ENCODE assay signal across 8 cellular contexts in the genomic region with DNA sequence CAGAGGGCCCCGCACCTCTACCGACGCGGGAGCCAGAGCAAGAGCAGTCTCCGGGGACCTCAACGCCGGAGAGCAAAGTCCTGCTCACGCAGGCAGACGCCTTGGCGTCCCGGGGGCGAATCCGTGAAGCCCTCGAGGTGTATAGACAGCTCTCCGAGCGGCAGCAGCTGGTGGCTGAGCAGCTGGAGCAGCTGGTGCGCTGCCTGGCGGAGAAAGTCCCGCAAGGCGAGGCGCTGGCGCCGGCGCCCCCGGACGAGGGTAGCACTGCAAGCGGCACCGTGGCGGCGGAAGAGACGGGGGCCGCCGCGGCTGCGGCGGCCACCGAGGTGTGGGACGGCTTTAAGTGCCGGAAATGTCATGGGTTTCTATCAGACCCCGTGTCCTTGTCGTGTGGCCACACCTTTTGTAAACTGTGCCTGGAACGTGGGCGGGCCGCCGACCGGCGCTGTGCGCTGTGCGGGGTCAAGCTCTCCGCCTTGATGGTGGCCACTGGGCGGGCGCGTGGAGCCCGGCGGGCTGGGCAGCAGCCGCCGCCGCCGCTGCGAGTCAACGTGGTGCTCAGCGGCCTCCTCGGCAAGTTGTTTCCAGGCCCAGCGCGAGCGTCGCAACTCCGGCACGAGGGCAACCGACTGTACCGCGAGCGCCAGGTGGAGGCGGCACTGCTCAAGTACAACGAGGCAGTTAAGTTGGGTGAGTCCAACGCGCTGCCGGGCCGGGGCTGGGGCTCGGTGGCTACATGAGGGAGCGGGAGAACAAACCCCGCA. TPM values are rescaled to one million over a fixed set of nuclear protein-coding genes. Genes with fewer than 3 reads are reported as not detected.
A peak's percentile ranks its signal among the peaks of the same experiment; 100 is the strongest.
DNase-seq lines count a peak whose midpoint lies in the region; ATAC-seq and TF ChIP-seq lines count a peak whose summit lies in the region.

No MANE protein-coding gene starts in this region.

- in situ Hi-C loops in transverse colon (cut with MboI; ENCODE audit: low pct_ligation_motif_present in 1 of 4, low pct_unique_long_range_greater_than_20kb in 1 of 4, low sequenced_read_pairs in 3 of 4), result no loop called here

- TF ChIP-seq EP300 in transverse colon (IDR thresholded peaks at IDR 0.05; ENCODE audit: low read depth), result no peak

- no peaks in the 10 kb centered on the region for H3K36me3 Mint-ChIP-seq in nephron progenitor cell (ENCODE audit: low read depth)

- H3K36me3 ChIP-seq in transverse colon, result no peaks in the 10 kb centered on the region

- peak; percentile 37 for TF ChIP-seq POLR2A in transverse colon (IDR thresholded peaks at IDR 0.05)

- DNase-seq in NCI-H2227 treated with DMSO at 0.1 percent for 48 hours (lab: John Stamatoyannopoulos, UW) (peak; percentile 4), epithelial cell of proximal tubule (ENCODE audit: low read depth) (no peak), nephron progenitor cell (peak; percentile 39), transverse colon (peak; percentile 58)
- DNase-seq in activated CD8-positive, alpha-beta memory T cell treated with anti-CD3 and anti-CD28 coated beads, Interleukin-2, amount 50 U/mL, for 48 hours, result peak; percentile 63

- peaks cover 9% of the 10 kb centered on the region for H3K27me3 ChIP-seq in transverse colon

- peaks cover 44% of the 10 kb centered on the region for H3K9me3 Mint-ChIP-seq in nephron progenitor cell

- intact Hi-C loops in transverse colon (cut with DNase I; ENCODE audit: low total_unique reads), result loop anchor here (10.0 kb wide), 1 partner anchor 130 kb away; no protein-coding TSS in a partner anchor

- H3K27ac ChIP-seq in 22Rv1 (peak overlapping the region; percentile 55), transverse colon (peak overlapping the region; percentile 86 to 92 (median 88))

- H3K9me3 ChIP-seq in transverse colon, result no peaks in the 10 kb centered on the region

- TF ChIP-seq CTCF in 22Rv1 (IDR thresholded peaks at IDR 0.05) (peak; percentile 17), epithelial cell of proximal tubule (conservative IDR thresholded peaks at IDR 0.05; ENCODE audit: low read depth, low read length) (peak; percentile 7), nephron progenitor cell (IDR thresholded peaks at IDR 0.05) (no peak), transverse colon (IDR thresholded peaks at IDR 0.05) (no peak)

- ATAC-seq in GM19324 (IDR thresholded peaks at IDR 0.05; ENCODE audit: low FRiP score, unreplicated experiment), result peak; percentile 43
- no peak for ATAC-seq in HG03095 (IDR thresholded peaks at IDR 0.05; ENCODE audit: unreplicated experiment)

- no peak overlapping the region for H3K27ac Mint-ChIP-seq in nephron progenitor cell

- peak overlapping the region; percentile 81 for H3K4me3 Mint-ChIP-seq in nephron progenitor cell

- H3K4me1 Mint-ChIP-seq in nephron progenitor cell, result peaks cover 14% of the 10 kb centered on the region

- H3K4me1 ChIP-seq in transverse colon, result peaks cover 0 to 19% (median 5%) of the 10 kb centered on the region in 4 donors

- peaks cover 100% of the 10 kb centered on the region for H3K27me3 Mint-ChIP-seq in nephron progenitor cell (ENCODE audit: low read depth, poor library complexity)

- WGBS in transverse colon (ENCODE audit: low coverage in 1 of 2), 2 donors, result 42% methylated on average over 64 of the region's 82 CpGs; no CpG with 5 or more reads in 1 of the 2 donors

- H3K4me3 ChIP-seq in epithelial cell of proximal tubule (ENCODE audit: low read depth, low read length), result peak overlapping the region; percentile 65
- H3K4me3 ChIP-seq in transverse colon, result peak overlapping the region; percentile 38 to 66 (median 46)

RNA-seq across cellular contexts. Expression of gene LONRF3, which starts 0.7 kb away (rescaled TPM):
- total RNA-seq in epithelial cell of proximal tubule (2.8 and 6.6 TPM in 2 replicates), transverse colon (10 to 100 TPM in 3 of 4 donors, 1 to 10 TPM in 1; 2.8 to 27.3 (median 17.3) TPM)

Comparison
In these comparisons a context has a peak if more than half of its experiments do, and no peak if none do; other contexts are left out.
1. CTCF ChIP-seq: peak in 22Rv1 (single experiment) and epithelial cell of proximal tubule (single experiment); none in nephron progenitor cell (single experiment) and transverse colon (0 of 5).